Comparison of ENCODE assay signal across 12 cellular contexts in genomic region chr10:12214093-12214492, GRCh38. TPM values are rescaled to one million over a fixed set of nuclear protein-coding genes. Genes with fewer than 3 reads are reported as not detected.
DNase-seq lines count a peak whose midpoint lies in the region; ATAC-seq, FAIRE-seq and TF ChIP-seq lines count a peak whose summit lies in the region.
"Had no signal": no experiment of that assay in that cellular context is flagged by ENCODE, and none has a peak within 500 bp of the region (broad histone marks: within the 10 kb centered on the region; RNA-seq: fewer than 3 reads in every experiment).

No MANE protein-coding gene starts in this region.

- H3K9me3 ChIP-seq in DOHH2 (ENCODE audit: control insufficient read depth, insufficient read depth, low read length) (no peaks in the 10 kb centered on the region), OCI-LY3 (ENCODE audit: insufficient read depth, low read length) (no peaks in the 10 kb centered on the region), keratinocyte (ENCODE audit: control insufficient read depth, low read depth, low read length) (no peaks in the 10 kb centered on the region)

- H3F3A ChIP-seq in DOHH2 (ENCODE audit: control insufficient read depth, insufficient read depth) = peaks cover 28% of the 10 kb centered on the region

- H3K4me3 Mint-ChIP-seq in stimulated activated effector memory CD8-positive, alpha-beta T cell treated with anti-CD3 and anti-CD28 coated beads, Interleukin-12 subunit alpha, Interleukin-12 subunit beta, amount 100 ng/mL, for 72 hours = no peak overlapping the region

- no peaks in the 10 kb centered on the region for H4K20me1 ChIP-seq in DOHH2 (ENCODE audit: control insufficient read depth, insufficient read depth, low read depth, low read length)
- no peaks in the 10 kb centered on the region for H4K20me1 ChIP-seq in OCI-LY3 (ENCODE audit: insufficient read depth, low read length)
- no peaks in the 10 kb centered on the region for H4K20me1 ChIP-seq in keratinocyte (ENCODE audit: control insufficient read depth, extremely low read depth, insufficient read depth, low read length)

- peaks cover 99% of the 10 kb centered on the region for H3K36me3 Mint-ChIP-seq in stimulated activated effector memory CD8-positive, alpha-beta T cell treated with anti-CD3 and anti-CD28 coated beads, Interleukin-12 subunit alpha, Interleukin-12 subunit beta, amount 100 ng/mL, for 72 hours

- H3K4me1 Mint-ChIP-seq in stimulated activated effector memory CD8-positive, alpha-beta T cell treated with anti-CD3 and anti-CD28 coated beads, Interleukin-12 subunit alpha, Interleukin-12 subunit beta, amount 100 ng/mL, for 72 hours = peaks cover 12% of the 10 kb centered on the region

- peaks cover 17% of the 10 kb centered on the region for H3K4me1 ChIP-seq in DOHH2 (ENCODE audit: control insufficient read depth, low read length)
- peaks cover 43% of the 10 kb centered on the region for H3K4me1 ChIP-seq in OCI-LY3 (ENCODE audit: low read length)
- no peaks in the 10 kb centered on the region for H3K4me1 ChIP-seq in keratinocyte (ENCODE audit: control insufficient read depth, extremely low read depth, insufficient read depth, low read length)

- peaks cover 87% of the 10 kb centered on the region for H3K36me3 ChIP-seq in DOHH2 (ENCODE audit: control insufficient read depth, low read length)
- peaks cover 38% of the 10 kb centered on the region for H3K36me3 ChIP-seq in OCI-LY3 (replicated peaks; ENCODE audit: low read depth, low read length)
- peaks cover 18 to 25% of the 10 kb centered on the region in 2 experiments for H3K36me3 ChIP-seq in keratinocyte (ENCODE audit: control insufficient read depth in 2 of 2, extremely low read depth in 1 of 2, insufficient read depth in 2 of 2, low read length in 2 of 2)

- peak overlapping the region; percentile 27 for H3K4me2 ChIP-seq in DOHH2 (ENCODE audit: low read length)
- H3K4me2 ChIP-seq in OCI-LY3 (ENCODE audit: low read length) = peak overlapping the region; percentile 55
- no peak overlapping the region for H3K4me2 ChIP-seq in keratinocyte (ENCODE audit: control insufficient read depth, extremely low read depth, insufficient read depth, low read depth, low read length)

- no peaks in the 10 kb centered on the region for H3K9me1 ChIP-seq in keratinocyte (ENCODE audit: control insufficient read depth, extremely low read depth, insufficient read depth, low read length)

- intact Hi-C loops in lower leg skin (cut with DNase I; ENCODE audit: low total_unique reads) = no loop called here

- no peak for TF ChIP-seq POLR2A in lower leg skin (IDR thresholded peaks at IDR 0.05)

- H3K27me3 ChIP-seq in DOHH2 (ENCODE audit: control insufficient read depth, low read length) (no peaks in the 10 kb centered on the region), OCI-LY3 (ENCODE audit: low read depth, low read length) (no peaks in the 10 kb centered on the region), keratinocyte (ENCODE audit: control insufficient read depth, extremely low read depth, insufficient read depth, low read length) (no peaks in the 10 kb centered on the region)

- dilution Hi-C loops in keratinocyte (cut with MboI; ENCODE audit: extremely low pct_ligation_motif_present, low sequenced_read_pairs) = no loop called here

- H3K9me3 Mint-ChIP-seq in stimulated activated effector memory CD8-positive, alpha-beta T cell treated with anti-CD3 and anti-CD28 coated beads, Interleukin-12 subunit alpha, Interleukin-12 subunit beta, amount 100 ng/mL, for 72 hours = no peaks in the 10 kb centered on the region
- H3K9me3 Mint-ChIP-seq: activated naive CD8-positive, alpha-beta T cell treated with anti-CD3 and anti-CD28 coated beads, Interleukin-2, amount 10 ng/mL, durations not matched to agents 7 days and 5 days; CD4-positive, alpha-beta T cell had no signal

- no peak overlapping the region for H2AFZ ChIP-seq in OCI-LY3 (ENCODE audit: low read depth, low read length)
- H2AFZ ChIP-seq in keratinocyte (ENCODE audit: control insufficient read depth, low read length) = no peak overlapping the region

- no peak for TF ChIP-seq CTCF in DOHH2 (IDR thresholded peaks at IDR 0.05; ENCODE audit: low read depth, low read length, poor library complexity, severe bottlenecking)
- no peak for TF ChIP-seq CTCF in OCI-LY3 (IDR thresholded peaks at IDR 0.05; ENCODE audit: low read depth, low read length)
- TF ChIP-seq CTCF in keratinocyte (optimal IDR thresholded peaks at IDR 0.05 in 1 of 3, IDR thresholded peaks at IDR 0.05 in 1 of 3, conservative IDR thresholded peaks at IDR 0.05 in 1 of 3; ENCODE audit: extremely low read depth in 1 of 3, insufficient read depth in 2 of 3, low read length in 3 of 3) = no peak
- TF ChIP-seq CTCF in lower leg skin (IDR thresholded peaks at IDR 0.05) = no peak

- H3K27ac Mint-ChIP-seq in stimulated activated effector memory CD8-positive, alpha-beta T cell treated with anti-CD3 and anti-CD28 coated beads, Interleukin-12 subunit alpha, Interleukin-12 subunit beta, amount 100 ng/mL, for 72 hours = peak overlapping the region; percentile 79

- FAIRE-seq in keratinocyte (lab: Jason Lieb, UNC) = no peak

- H3K79me2 ChIP-seq in DOHH2 (ENCODE audit: control insufficient read depth, low read length) = peaks cover 49% of the 10 kb centered on the region
- H3K79me2 ChIP-seq in OCI-LY3 (ENCODE audit: low read length) = peaks cover 36% of the 10 kb centered on the region
- H3K79me2 ChIP-seq in keratinocyte (ENCODE audit: control insufficient read depth, insufficient read depth, low read length) = peaks cover 16% of the 10 kb centered on the region

- no peaks in the 10 kb centered on the region for H3K9me2 ChIP-seq in DOHH2 (replicated peaks; ENCODE audit: control insufficient read depth, low read length)

- H3K9ac ChIP-seq in OCI-LY3 (ENCODE audit: low read length) (no peak overlapping the region), keratinocyte (ENCODE audit: control insufficient read depth, extremely low read depth, insufficient read depth, low read length) (no peak overlapping the region)

- H3K4me3 ChIP-seq in DOHH2 (ENCODE audit: low read length) (peak overlapping the region; percentile 14; the same call in 1 of the 2 replicates), OCI-LY3 (ENCODE audit: low read length) (no peak overlapping the region), keratinocyte (ENCODE audit: control insufficient read depth in 2 of 3, extremely low read depth in 1 of 3, insufficient read depth in 2 of 3, low read depth in 1 of 3, low read length in 3 of 3) (no peak overlapping the region), lower leg skin (ENCODE audit: low read depth, poor library complexity, severe bottlenecking) (no peak overlapping the region)

- H3K27ac ChIP-seq in DOHH2 (ENCODE audit: low read depth, low read length) (0 out of 2 replicates have a peak overlapping the region, but pooled peaks have one; percentile 3), OCI-LY3 (ENCODE audit: low read length) (0 out of 2 replicates have a peak overlapping the region, but pooled peaks have one; percentile 45), keratinocyte (ENCODE audit: control insufficient read depth, insufficient read depth, low read length) (peak overlapping the region; percentile 29)

- DNase-seq in keratinocyte (ENCODE audit: low read depth, low spot score) (no peak), lower leg skin (ENCODE audit: low spot score in 2 of 2) (no peak)
- DNase-seq in stimulated activated effector memory CD8-positive, alpha-beta T cell treated with anti-CD3 and anti-CD28 coated beads, Interleukin-12 subunit alpha, Interleukin-12 subunit beta, amount 100 ng/mL, for 72 hours (ENCODE audit: low spot score in 2 of 2) = no peak
- DNase-seq: activated naive CD8-positive, alpha-beta T cell treated with anti-CD3 and anti-CD28 coated beads, Interleukin-2, amount 10 ng/mL, durations not matched to agents 7 days and 5 days; GDM1; NCI-H1092; NCI-H226 had no signal

- ATAC-seq in stimulated activated effector memory CD8-positive, alpha-beta T cell treated with anti-CD3 and anti-CD28 coated beads, Interleukin-12 subunit alpha, Interleukin-12 subunit beta, amount 100 ng/mL, for 72 hours = no peak
- ATAC-seq in GM21526 (IDR thresholded peaks at IDR 0.05; ENCODE audit: low FRiP score, unreplicated experiment) (no peak), GM18517 (IDR thresholded peaks at IDR 0.05; ENCODE audit: unreplicated experiment) (no peak)

- WGBS in lower leg skin, 2 donors = 16 to 17% methylated on average over 4 of the region's 4 CpGs

RNA-seq across cellular contexts. Expression of gene CDC123, which starts 18.1 kb away (rescaled TPM):
- polyA plus RNA-seq in keratinocyte = 122 to 205 TPM (median 146 TPM) in 3 replicates
- polyA plus RNA-seq in keratinocyte (2011; ENCODE audit: low read depth) = 60.8 TPM
- polyA plus RNA-seq in keratinocyte (2011; cell fraction: cytosol; rRNA removed) = 73.7 and 115 TPM in 2 replicates
- 75.2 and 99.4 TPM in 2 replicates for polyA plus RNA-seq in keratinocyte (2011; cell fraction: nucleus; rRNA removed)
- polyA plus RNA-seq in keratinocyte (2012; ENCODE audit: low replicate concordance) = 78.3 and 155 TPM in 2 replicates
- 187 to 228 TPM (median 189 TPM) in 3 replicates for polyA minus RNA-seq in keratinocyte
- polyA minus RNA-seq in keratinocyte (2011; cell fraction: cytosol; rRNA and poly(A)+ RNA removed) = 185 TPM
- 55.3 and 73.8 TPM in 2 replicates for polyA minus RNA-seq in keratinocyte (2011; cell fraction: nucleus; rRNA and poly(A)+ RNA removed)
- total RNA-seq in lower leg skin = 10 to 100 TPM; 40.1 to 77.4 (median 58.8) TPM

RNA-seq across cellular contexts. Expression of gene NUDT5, which starts 18.4 kb away (rescaled TPM):
- 98.9 to 125 TPM (median 100 TPM) in 3 replicates for polyA plus RNA-seq in keratinocyte
- polyA plus RNA-seq in keratinocyte (2011; ENCODE audit: low read depth) = 67.5 TPM
- 86.9 and 113 TPM in 2 replicates for polyA plus RNA-seq in keratinocyte (2011; cell fraction: cytosol; rRNA removed)
- polyA plus RNA-seq in keratinocyte (2011; cell fraction: nucleus; rRNA removed) = 83.7 and 101 TPM in 2 replicates
- polyA plus RNA-seq in keratinocyte (2012; ENCODE audit: low replicate concordance) = 65.6 and 95.9 TPM in 2 replicates
- polyA minus RNA-seq in keratinocyte = 31.8 to 76.7 TPM (median 61.6 TPM) in 3 replicates
- 33.0 TPM for polyA minus RNA-seq in keratinocyte (2011; cell fraction: cytosol; rRNA and poly(A)+ RNA removed)
- 20.2 and 24.0 TPM in 2 replicates for polyA minus RNA-seq in keratinocyte (2011; cell fraction: nucleus; rRNA and poly(A)+ RNA removed)
- 10 to 100 TPM; 28.0 to 36.5 (median 35.2) TPM for total RNA-seq in lower leg skin
